Comparison of ENCODE assay signal across 37 cellular contexts in the genomic region with DNA sequence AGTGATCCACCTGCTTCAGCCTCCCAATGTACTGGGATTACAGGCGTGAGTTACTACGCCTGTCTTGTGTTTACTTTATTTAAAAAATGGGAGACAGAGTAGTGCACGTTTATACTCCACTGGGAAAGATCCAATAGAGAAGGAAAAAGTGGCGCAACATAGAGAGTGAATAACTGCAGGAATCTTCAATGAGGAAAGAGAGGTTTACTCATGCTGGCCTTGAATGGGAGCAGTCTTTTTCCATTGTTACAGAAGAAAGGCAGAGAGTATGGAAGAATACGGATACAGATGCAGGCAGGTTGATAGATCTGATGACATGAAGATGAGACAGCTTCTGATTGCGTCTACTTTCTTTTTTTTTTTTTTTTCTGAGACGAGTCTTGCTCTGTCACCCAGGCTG.
"Had no signal": no experiment of that assay in that cellular context is flagged by ENCODE, and none has a peak within 500 bp of the region (broad histone marks: within the 10 kb centered on the region; RNA-seq: fewer than 3 reads in every experiment).

No MANE protein-coding gene starts in this region.

- ATAC-seq: activated CD4-positive, alpha-beta T cell treated with anti-CD3 and anti-CD28 coated beads for 36 hours; activated CD4-positive, CD25-positive, alpha-beta regulatory T cell treated with anti-CD3 and anti-CD28 coated beads, Interleukin-2, amount 50 U/mL, for 24 hours; activated naive CD4-positive, alpha-beta T cell treated with anti-CD3 and anti-CD28 coated beads, Interleukin-2, amount 50 U/mL, for 72 hours; activated T-cell treated with anti-CD3 and anti-CD28 coated beads, Interleukin-2, amount 50 U/mL, for 4 hours; activated T-cell treated with anti-CD3 and anti-CD28 coated beads, Interleukin-2, amount 50 U/mL, for 72 hours; activated T-helper 17 cell treated with anti-CD3 and anti-CD28 coated beads, Interleukin-2, amount 50 U/mL, for 72 hours; body of pancreas; WTC11 had no signal

- H3K27me3 Mint-ChIP-seq: activated CD4-positive, alpha-beta T cell treated with anti-CD3 and anti-CD28 coated beads for 36 hours; activated naive CD8-positive, alpha-beta T cell treated with anti-CD3 and anti-CD28 coated beads for 36 hours; activated T-helper 17 cell treated with anti-CD3 and anti-CD28 coated beads, Interleukin-2, amount 50 U/mL, for 72 hours had no signal

- H3K9me3 ChIP-seq: body of pancreas, breast epithelium had no signal

- H3K27ac ChIP-seq: body of pancreas, brain microvascular endothelial cell, breast epithelium, WERI-Rb-1 had no signal

- H3K27me3 ChIP-seq: body of pancreas, brain microvascular endothelial cell, breast epithelium had no signal

- H3K27ac Mint-ChIP-seq: activated CD4-positive, alpha-beta memory T cell treated with anti-CD3 and anti-CD28 coated beads, Interleukin-2, amount 10 ng/mL, durations not matched to agents 7 days and 5 days; activated CD4-positive, alpha-beta T cell treated with anti-CD3 and anti-CD28 coated beads for 36 hours; activated naive CD4-positive, alpha-beta T cell treated with anti-CD3 and anti-CD28 coated beads for 36 hours; activated naive CD4-positive, alpha-beta T cell treated with anti-CD3 and anti-CD28 coated beads, Interleukin-2, amount 50 U/mL, for 72 hours; activated naive CD8-positive, alpha-beta T cell treated with anti-CD3 and anti-CD28 coated beads for 36 hours; activated T-cell treated with anti-CD3 and anti-CD28 coated beads, Interleukin-2, amount 50 U/mL, for 72 hours; activated T-helper 1 cell treated with anti-CD3 and anti-CD28 coated beads, Interleukin-12 subunit alpha, Interleukin-12 subunit beta, Interleukin-2, Interleukin-4 antibody, amounts not matched to agents 30 ng/mL and 10 ng/mL and 1 ng/mL, durations not matched to agents 14 hours and 24 hours and 36 hours; activated T-helper 17 cell treated with anti-CD3 and anti-CD28 coated beads, Interleukin-2, amount 50 U/mL, for 72 hours; T-helper 1 cell treated with Interleukin-12 subunit alpha and Interleukin-12 subunit beta and Interleukin-4 antibody, amounts not matched to agents 30 μg/mL and 1 μg/mL, for 36 hours; T-helper 2 cell treated with Interferon-gamma antibody and Interleukin-4, amounts not matched to agents 5 μg/mL and 100 μg/mL, for 36 hours; WTC11 had no signal

- H3K9me3 Mint-ChIP-seq: activated CD4-positive, alpha-beta memory T cell treated with anti-CD3 and anti-CD28 coated beads, Interleukin-2, amount 10 ng/mL, durations not matched to agents 7 days and 5 days; activated CD4-positive, alpha-beta T cell treated with anti-CD3 and anti-CD28 coated beads, Interleukin-2, amount 10 ng/mL, durations not matched to agents 7 days and 5 days; activated naive CD4-positive, alpha-beta T cell treated with anti-CD3 and anti-CD28 coated beads for 36 hours; activated naive CD8-positive, alpha-beta T cell treated with anti-CD3 and anti-CD28 coated beads for 36 hours; activated T-cell treated with anti-CD3 and anti-CD28 coated beads, Interleukin-2, amount 50 U/mL, for 4 hours; activated T-cell treated with anti-CD3 and anti-CD28 coated beads, Interleukin-2, amount 50 U/mL, for 72 hours; activated T-helper 1 cell treated with anti-CD3 and anti-CD28 coated beads, Interleukin-12 subunit alpha, Interleukin-12 subunit beta, Interleukin-2, Interleukin-4 antibody, amounts not matched to agents 30 ng/mL and 10 ng/mL and 1 ng/mL, durations not matched to agents 14 hours and 24 hours and 36 hours; T-helper 1 cell treated with Interleukin-12 subunit alpha and Interleukin-12 subunit beta and Interleukin-4 antibody, amounts not matched to agents 30 μg/mL and 1 μg/mL, for 36 hours; T-helper 2 cell treated with Interferon-gamma antibody and Interleukin-4, amounts not matched to agents 5 μg/mL and 100 μg/mL, for 36 hours; WTC11 had no signal

- H3K36me3 ChIP-seq: brain microvascular endothelial cell, breast epithelium, WERI-Rb-1 had no signal

- H3K4me1 ChIP-seq: breast epithelium had no signal

- FAIRE-seq: astrocyte, TTC549 had no signal

- H3K36me3 Mint-ChIP-seq: activated naive CD4-positive, alpha-beta T cell treated with anti-CD3 and anti-CD28 coated beads, Interleukin-2, amount 50 U/mL, for 72 hours; activated naive CD8-positive, alpha-beta T cell treated with anti-CD3 and anti-CD28 coated beads for 36 hours; WTC11 had no signal

- H3K4me3 ChIP-seq: body of pancreas, breast epithelium had no signal

- DNase-seq: activated CD4-positive, alpha-beta memory T cell treated with anti-CD3 and anti-CD28 coated beads, Interleukin-2, amount 10 ng/mL, durations not matched to agents 7 days and 5 days; activated CD4-positive, alpha-beta T cell treated with anti-CD3 and anti-CD28 coated beads for 1 hour; activated CD4-positive, alpha-beta T cell treated with anti-CD3 and anti-CD28 coated beads for 36 hours; activated CD4-positive, alpha-beta T cell treated with anti-CD3 and anti-CD28 coated beads for 48 hours; activated CD4-positive, alpha-beta T cell treated with anti-CD3 and anti-CD28 coated beads, Interleukin-2, amount 10 ng/mL, durations not matched to agents 7 days and 5 days; activated CD4-positive, alpha-beta T cell treated with anti-CD3 and anti-CD28 coated beads, Interleukin-2, amount 50 U/mL, for 48 hours; activated CD4-positive, CD25-positive, alpha-beta regulatory T cell; activated CD8-positive, alpha-beta memory T cell treated with anti-CD3 and anti-CD28 coated beads, Interleukin-2, amount 50 U/mL, for 4 hours; activated effector memory CD4-positive, alpha-beta T cell treated with anti-CD3 and anti-CD28 coated beads, Interleukin-2, amount 50 U/mL, for 16 hours; activated gamma-delta T cell treated with Interleukin-2 at 50 U/mL for 16 hours; activated naive CD4-positive, alpha-beta T cell; activated naive CD4-positive, alpha-beta T cell treated with anti-CD3 and anti-CD28 coated beads for 36 hours; activated naive CD4-positive, alpha-beta T cell treated with anti-CD3 and anti-CD28 coated beads, Interleukin-2, amount 50 U/mL, for 16 hours; activated naive CD8-positive, alpha-beta T cell treated with anti-CD3 and anti-CD28 coated beads for 36 hours; activated T-cell treated with anti-CD3 and anti-CD28 coated beads for 4 hours; activated T-cell treated with anti-CD3 and anti-CD28 coated beads, Interleukin-2, amount 50 U/mL, for 1 hour; activated T-cell treated with anti-CD3 and anti-CD28 coated beads, Interleukin-2, amount 50 U/mL, for 4 hours; activated T-cell treated with anti-CD3 and anti-CD28 coated beads, Interleukin-2, amount 50 U/mL, for 72 hours; amniotic stem cell; aorta; body of pancreas; brain microvascular endothelial cell; central memory CD4-positive, alpha-beta T cell; T-helper 1 cell; T-helper 2 cell; T-helper 9 cell; WERI-Rb-1 had no signal

- H3K4me3 Mint-ChIP-seq: activated CD4-positive, alpha-beta memory T cell treated with anti-CD3 and anti-CD28 coated beads, Interleukin-2, amount 10 ng/mL, durations not matched to agents 7 days and 5 days; activated CD4-positive, alpha-beta T cell treated with anti-CD3 and anti-CD28 coated beads for 36 hours; activated CD4-positive, alpha-beta T cell treated with anti-CD3 and anti-CD28 coated beads, Interleukin-2, amount 10 ng/mL, durations not matched to agents 7 days and 5 days; activated naive CD4-positive, alpha-beta T cell treated with anti-CD3 and anti-CD28 coated beads for 36 hours; activated naive CD8-positive, alpha-beta T cell treated with anti-CD3 and anti-CD28 coated beads for 36 hours; activated T-cell treated with anti-CD3 and anti-CD28 coated beads, Interleukin-2, amount 50 U/mL, for 4 hours; activated T-cell treated with anti-CD3 and anti-CD28 coated beads, Interleukin-2, amount 50 U/mL, for 72 hours; activated T-helper 1 cell treated with anti-CD3 and anti-CD28 coated beads, Interleukin-12 subunit alpha, Interleukin-12 subunit beta, Interleukin-2, Interleukin-4 antibody, amounts not matched to agents 30 ng/mL and 10 ng/mL and 1 ng/mL, durations not matched to agents 14 hours and 24 hours and 36 hours; activated T-helper 17 cell treated with anti-CD3 and anti-CD28 coated beads, Interleukin-2, amount 50 U/mL, for 72 hours; T-helper 1 cell treated with Interleukin-12 subunit alpha and Interleukin-12 subunit beta and Interleukin-4 antibody, amounts not matched to agents 30 μg/mL and 1 μg/mL, for 36 hours; T-helper 2 cell treated with Interferon-gamma antibody and Interleukin-4, amounts not matched to agents 5 μg/mL and 100 μg/mL, for 36 hours; WTC11 had no signal
